8 cellular contexts compared by ENCODE assay signal in the genomic region with DNA sequence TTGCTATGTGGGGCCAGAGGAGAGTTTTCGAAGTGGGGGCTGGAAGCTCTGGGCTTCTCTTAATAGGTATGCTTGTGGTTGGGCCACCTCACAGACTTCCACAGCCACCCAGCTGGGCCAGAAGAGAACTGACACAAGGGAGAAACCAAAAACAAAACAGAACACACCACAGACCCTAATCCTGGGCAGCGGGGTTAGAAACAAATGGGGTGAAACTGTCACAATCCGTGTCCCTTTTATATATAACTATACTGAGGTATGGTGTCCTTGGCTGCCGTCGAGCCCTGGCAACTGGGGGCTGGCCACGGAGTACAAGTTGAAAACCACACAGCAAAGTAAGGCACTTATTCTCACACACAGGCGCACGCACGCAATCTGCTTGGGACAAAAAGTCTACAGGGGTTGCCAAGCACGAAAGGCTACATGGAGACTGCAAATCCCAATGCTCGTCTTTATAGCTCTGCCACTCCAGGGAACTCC.
A peak's percentile ranks its signal among the peaks of the same experiment; 100 is the strongest.
DNase-seq lines count a peak whose midpoint lies in the region; ATAC-seq and TF ChIP-seq lines count a peak whose summit lies in the region.

No MANE protein-coding gene starts in this region.

- peaks cover 21% of the 10 kb centered on the region for H3K36me3 Mint-ChIP-seq in MCF 10A (ENCODE audit: insufficient read depth, unreplicated experiment)
- peaks cover 2% of the 10 kb centered on the region for H3K36me3 Mint-ChIP-seq in activated T-helper 2 cell treated with anti-CD3 and anti-CD28 coated beads, Interferon-gamma antibody, Interleukin-2, Interleukin-4, amounts not matched to agents 10 μg/mL and 5 μg/mL and 100 μg/mL, durations not matched to agents 14 hours and 24 hours and 36 hours (ENCODE audit: low read depth)

- H3K27me3 ChIP-seq in breast epithelium = no peaks in the 10 kb centered on the region
- H3K27me3 ChIP-seq in vagina = no peaks in the 10 kb centered on the region

- CTCF ChIA-PET in MCF 10A (lab: Yijun Ruan, JAX) = interaction anchor here (0.8 to 1.9 kb wide), 2 partner anchors 76 to 82 kb away, joined by 4 to 12 read pairs; no protein-coding TSS in a partner anchor

- no peaks in the 10 kb centered on the region for H3K36me3 ChIP-seq in breast epithelium
- H3K36me3 ChIP-seq in vagina = no peaks in the 10 kb centered on the region

- BruUV-seq in MCF 10A (replicated peaks; lab: Mats Ljungman, UMichigan) = no TSS peak

- peak overlapping the region; percentile 45 to 57 for H3K27ac ChIP-seq in breast epithelium
- peak overlapping the region; percentile 68 to 81 for H3K27ac ChIP-seq in coronary artery
- peak overlapping the region; percentile 2 for H3K27ac ChIP-seq in vagina

- TF ChIP-seq CTCF in breast epithelium (IDR thresholded peaks at IDR 0.05) (no peak), MCF 10A (IDR thresholded peaks at IDR 0.05; ENCODE audit: unreplicated experiment) (no peak), coronary artery (IDR thresholded peaks at IDR 0.05) (no peak), vagina (IDR thresholded peaks at IDR 0.05) (no peak)

- H3K9me3 Mint-ChIP-seq in MCF 10A (ENCODE audit: unreplicated experiment) = no peaks in the 10 kb centered on the region
- H3K9me3 Mint-ChIP-seq in activated T-helper 2 cell treated with anti-CD3 and anti-CD28 coated beads, Interferon-gamma antibody, Interleukin-2, Interleukin-4, amounts not matched to agents 10 μg/mL and 5 μg/mL and 100 μg/mL, durations not matched to agents 14 hours and 24 hours and 36 hours = no peaks in the 10 kb centered on the region

- TF ChIP-seq POLR2A in breast epithelium (IDR thresholded peaks at IDR 0.05) = no peak
- TF ChIP-seq POLR2A in vagina (IDR thresholded peaks at IDR 0.05) = no peak

- POLR2A ChIA-PET in MCF 10A (lab: Yijun Ruan, JAX) = interaction anchor here (0.6 to 1.4 kb wide), 3 partner anchors 79 to 549 kb away, joined by 3 read pairs; no protein-coding TSS in a partner anchor

- peaks cover 13% of the 10 kb centered on the region for H3K4me1 Mint-ChIP-seq in MCF 10A (ENCODE audit: insufficient read depth, unreplicated experiment)
- peaks cover 7% of the 10 kb centered on the region for H3K4me1 Mint-ChIP-seq in activated T-helper 2 cell treated with anti-CD3 and anti-CD28 coated beads, Interferon-gamma antibody, Interleukin-2, Interleukin-4, amounts not matched to agents 10 μg/mL and 5 μg/mL and 100 μg/mL, durations not matched to agents 14 hours and 24 hours and 36 hours (ENCODE audit: low read depth)

- H3K9me3 ChIP-seq in breast epithelium = no peaks in the 10 kb centered on the region
- H3K9me3 ChIP-seq in vagina = no peaks in the 10 kb centered on the region

- H3K4me1 ChIP-seq in breast epithelium = peaks cover 0 to 11% of the 10 kb centered on the region in 2 donors
- peaks cover 14% of the 10 kb centered on the region for H3K4me1 ChIP-seq in vagina

- H3K27me3 Mint-ChIP-seq in MCF 10A (ENCODE audit: insufficient read depth, unreplicated experiment) = no peaks in the 10 kb centered on the region
- H3K27me3 Mint-ChIP-seq in activated T-helper 2 cell treated with anti-CD3 and anti-CD28 coated beads, Interferon-gamma antibody, Interleukin-2, Interleukin-4, amounts not matched to agents 10 μg/mL and 5 μg/mL and 100 μg/mL, durations not matched to agents 14 hours and 24 hours and 36 hours (ENCODE audit: low read depth) = no peaks in the 10 kb centered on the region

- H3K4me3 ChIP-seq in breast epithelium (no peak overlapping the region), coronary artery (no peak overlapping the region), vagina (no peak overlapping the region)

- peak; percentile 39 for ATAC-seq in HG03095 (IDR thresholded peaks at IDR 0.05; ENCODE audit: unreplicated experiment)

- intact Hi-C loops in breast epithelium (cut with DNase I; ENCODE audit: low total_unique reads) (no loop called here), MCF 10A (cut with micrococcal nuclease) (no loop called here), vagina (cut with DNase I) (no loop called here)
- intact Hi-C loops in activated T-helper 2 cell treated with anti-CD3 and anti-CD28 coated beads, Interferon-gamma antibody, Interleukin-2, Interleukin-4, amounts not matched to agents 10 μg/mL and 5 μg/mL and 100 μg/mL, durations not matched to agents 14 hours and 24 hours and 36 hours (cut with micrococcal nuclease) = no loop called here

- DNase-seq in breast epithelium (ENCODE audit: low spot score in 2 of 2) (no peak), MCF 10A (ENCODE audit: unreplicated experiment) (no peak), coronary artery (ENCODE audit: low spot score) (no peak), vagina (ENCODE audit: extremely low spot score in 2 of 2) (no peak), medulla oblongata (ENCODE audit: extremely low spot score) (no peak), iPS-NIHi7 (ENCODE audit: extremely low spot score) (no peak)
- no peak for DNase-seq in activated T-helper 2 cell treated with anti-CD3 and anti-CD28 coated beads, Interferon-gamma antibody, Interleukin-2, Interleukin-4, amounts not matched to agents 10 μg/mL and 5 μg/mL and 100 μg/mL, durations not matched to agents 14 hours and 24 hours and 36 hours (ENCODE audit: low spot score)

- H3K4me3 Mint-ChIP-seq in MCF 10A (ENCODE audit: unreplicated experiment) = no peak overlapping the region
- no peak overlapping the region for H3K4me3 Mint-ChIP-seq in activated T-helper 2 cell treated with anti-CD3 and anti-CD28 coated beads, Interferon-gamma antibody, Interleukin-2, Interleukin-4, amounts not matched to agents 10 μg/mL and 5 μg/mL and 100 μg/mL, durations not matched to agents 14 hours and 24 hours and 36 hours (ENCODE audit: low read depth)

- H3K27ac Mint-ChIP-seq in MCF 10A (ENCODE audit: low read depth, unreplicated experiment) = no peak overlapping the region
- no peak overlapping the region for H3K27ac Mint-ChIP-seq in activated T-helper 2 cell treated with anti-CD3 and anti-CD28 coated beads, Interferon-gamma antibody, Interleukin-2, Interleukin-4, amounts not matched to agents 10 μg/mL and 5 μg/mL and 100 μg/mL, durations not matched to agents 14 hours and 24 hours and 36 hours

Comparison
In these comparisons a context has a peak if more than half of its experiments do, and no peak if none do; other contexts are left out.
1. H3K27ac ChIP-seq: peak in every context shown above with its lines; median percentile 74 in coronary artery; 51 in breast epithelium; 2 in vagina.